Comparison of ENCODE assay signal across 1 cellular context in genomic region chr2:107721581-107721980, GRCh38.
TF ChIP-seq lines count a peak whose summit lies in the region.

No MANE protein-coding gene starts in this region.

TF ChIP-seq in K562, 482 proteins besides CTCF, POLR2A, EP300 and RAD21 (continued from another document):
- TF ChIP-seq, protein P1, sequence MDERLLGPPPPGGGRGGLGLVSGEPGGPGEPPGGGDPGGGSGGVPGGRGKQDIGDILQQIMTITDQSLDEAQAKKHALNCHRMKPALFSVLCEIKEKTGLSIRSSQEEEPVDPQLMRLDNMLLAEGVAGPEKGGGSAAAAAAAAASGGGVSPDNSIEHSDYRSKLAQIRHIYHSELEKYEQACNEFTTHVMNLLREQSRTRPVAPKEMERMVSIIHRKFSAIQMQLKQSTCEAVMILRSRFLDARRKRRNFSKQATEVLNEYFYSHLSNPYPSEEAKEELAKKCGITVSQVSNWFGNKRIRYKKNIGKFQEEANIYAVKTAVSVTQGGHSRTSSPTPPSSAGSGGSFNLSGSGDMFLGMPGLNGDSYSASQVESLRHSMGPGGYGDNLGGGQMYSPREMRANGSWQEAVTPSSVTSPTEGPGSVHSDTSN (CRISPR knock-in tag; IDR thresholded peaks at IDR 0.05; ENCODE audit: low read depth): no peak
- TF ChIP-seq, protein P1 (tag; conservative IDR thresholded peaks at IDR 0.05; ENCODE audit: low read depth): 0 out of 2 replicates have a peak, but pooled peaks have one; percentile 38
- no peak for TF ChIP-seq YY1 (IDR thresholded peaks at IDR 0.05; ENCODE audit: borderline replicate concordance in 1 of 3, control insufficient read depth in 1 of 3, extremely low read depth in 1 of 3, insufficient read depth in 3 of 3, insufficient read length in 1 of 3, insufficient replicate concordance in 2 of 3, low read depth in 1 of 3, low read length in 2 of 3)
